Comparison of ENCODE assay signal across 8 cellular contexts in the genomic region with DNA sequence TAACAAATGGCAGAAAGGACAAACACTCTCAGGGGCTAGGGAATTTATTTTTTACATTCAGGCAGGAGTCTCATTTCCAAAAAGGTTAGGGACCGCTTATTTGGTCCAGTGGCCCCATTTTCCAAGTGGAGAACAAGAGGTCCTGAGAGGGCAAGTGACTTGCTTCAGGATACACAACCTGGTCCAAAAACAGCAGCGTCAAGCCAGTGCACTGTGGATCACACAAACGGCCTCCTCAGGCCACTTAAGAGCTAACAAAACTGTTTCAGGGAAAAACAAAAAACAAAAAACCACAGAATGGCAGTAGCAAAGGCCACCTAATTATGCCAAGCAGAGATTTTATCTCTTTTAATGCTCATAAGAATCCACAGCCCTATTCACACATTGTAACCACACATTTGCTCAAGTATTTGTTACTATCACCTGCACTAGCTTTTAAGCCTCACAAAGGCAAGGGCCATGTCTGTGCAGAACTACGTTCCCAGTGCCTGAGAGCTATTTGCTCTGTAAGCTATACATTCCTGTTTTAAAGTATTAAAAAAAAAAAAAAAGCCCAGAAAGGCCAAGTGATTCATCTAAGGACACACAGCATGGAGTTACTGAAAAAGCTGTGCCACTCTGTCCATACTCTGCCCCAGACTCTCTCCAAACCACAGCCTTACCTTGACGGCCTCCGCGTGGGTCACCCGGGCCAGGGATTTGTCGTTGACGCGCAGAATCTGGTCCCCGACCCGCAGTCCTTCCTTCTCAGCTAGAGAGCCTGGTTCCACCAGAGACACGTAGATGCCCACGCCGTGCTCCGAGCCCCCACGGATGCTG. TPM values are rescaled to one million over a fixed set of nuclear protein-coding genes. Genes with fewer than 3 reads are reported as not detected.
DNase-seq lines count a peak whose midpoint lies in the region; ATAC-seq and TF ChIP-seq lines count a peak whose summit lies in the region.

No MANE protein-coding gene starts in this region.

- intact Hi-C loops in heart right ventricle (cut with DNase I): no loop called here
- intact Hi-C loops in cardiac septum (cut with DNase I): no loop called here

- H3K4me1 Mint-ChIP-seq in mesothelial cell of epicardium (peaks cover 61% of the 10 kb centered on the region), type B pancreatic cell (ENCODE audit: unreplicated experiment) (peaks cover 56% of the 10 kb centered on the region)

- no peaks in the 10 kb centered on the region for H3K9me3 Mint-ChIP-seq in mesothelial cell of epicardium
- no peaks in the 10 kb centered on the region for H3K9me3 Mint-ChIP-seq in type B pancreatic cell

- no peak for ATAC-seq in heart right ventricle

- TF ChIP-seq CTCF in heart right ventricle (IDR thresholded peaks at IDR 0.05) (no peak), mesothelial cell of epicardium (IDR thresholded peaks at IDR 0.05; ENCODE audit: unreplicated experiment) (no peak), type B pancreatic cell (conservative IDR thresholded peaks at IDR 0.05) (no peak)

- peaks cover 0 to 20% (median 10%) of the 10 kb centered on the region in 9 donors for H3K4me1 ChIP-seq in heart right ventricle

- H3K27me3 Mint-ChIP-seq in mesothelial cell of epicardium (ENCODE audit: low read depth) (peaks cover 22% of the 10 kb centered on the region), type B pancreatic cell (peaks cover 21% of the 10 kb centered on the region)

- H3K4me3 ChIP-seq in heart right ventricle: peak overlapping the region in 7 of 10 donors; percentile 42 to 65 (median 63)

- H3K4me3 Mint-ChIP-seq in mesothelial cell of epicardium (peak overlapping the region; percentile 57), type B pancreatic cell (peak overlapping the region; percentile 77)

- no peaks in the 10 kb centered on the region for H3K36me3 ChIP-seq in heart right ventricle

- H3K27ac ChIP-seq in heart right ventricle: no peak overlapping the region

- WGBS in heart right ventricle, 2 donors: 65 to 69% methylated on average over 18 of the region's 18 CpGs

- no peaks in the 10 kb centered on the region for H3K9me3 ChIP-seq in heart right ventricle

- H3K36me3 Mint-ChIP-seq in mesothelial cell of epicardium: no peaks in the 10 kb centered on the region
- no peaks in the 10 kb centered on the region for H3K36me3 Mint-ChIP-seq in type B pancreatic cell

- DNase-seq in heart right ventricle (no peak), cardiac septum (ENCODE audit: low spot score) (no peak), astrocyte of the hippocampus (ENCODE audit: low read depth, low spot score) (peak; percentile 19), mesothelial cell of epicardium (ENCODE audit: low spot score in 2 of 2, unreplicated experiment in 2 of 2) (no peak), type B pancreatic cell (ENCODE audit: extremely low spot score, unreplicated experiment) (no peak), AML-193 (lab: John Stamatoyannopoulos, UW) (no peak)
- no peak for DNase-seq in NK-92 treated with Interleukin-12 subunit alpha and Interleukin-12 subunit beta, amount 100 ng/mL, for 24 hours (lab: John Stamatoyannopoulos, UW)
- DNase-seq in activated CD4-positive, alpha-beta T cell treated with anti-CD3 and anti-CD28 coated beads, Interleukin-2, amount 50 U/mL, for 1 hour: no peak

- H3K27me3 ChIP-seq in heart right ventricle: peaks cover 0 to 83% (median 67%) of the 10 kb centered on the region in 7 donors

- H3K27ac Mint-ChIP-seq in mesothelial cell of epicardium: peak overlapping the region; percentile 96
- peak overlapping the region; percentile 78 for H3K27ac Mint-ChIP-seq in type B pancreatic cell

RNA-seq across cellular contexts. Expression of gene WHRN, which starts 1.5 kb away (rescaled TPM):
- total RNA-seq in heart right ventricle (1 to 10 TPM in 1 of 10 donors, under 1 TPM in 8, not detected in 1; 0.13 to 1.3 (median 0.51) TPM), cardiac septum (0.35 TPM), mesothelial cell of epicardium (25.5 to 28.2 TPM (median 27.5 TPM) in 3 replicates), type B pancreatic cell (ENCODE audit: low replicate concordance) (12.2 and 13.3 TPM in 2 replicates)
- under 1 TPM; 0.58 to 0.59 TPM for polyA plus RNA-seq in heart right ventricle
